1 cellular context compared by ENCODE assay signal in genomic region chr13:50940509-50940908, GRCh38.
TF ChIP-seq lines count a peak whose summit lies in the region.

No MANE protein-coding gene starts in this region.

TF ChIP-seq in HepG2, 621 proteins besides CTCF, POLR2A, EP300 and RAD21 (continued from another document):
- TF ChIP-seq IRF1 (CRISPR knock-in tag; IDR thresholded peaks at IDR 0.05; ENCODE audit: low read depth) (no peak), ZNF142 (CRISPR knock-in tag; IDR thresholded peaks at IDR 0.05) (no peak), PTBP1 (IDR thresholded peaks at IDR 0.05; ENCODE audit: low read depth, low read length, poor library complexity, severe bottlenecking) (no peak), HHEX (CRISPR knock-in tag; IDR thresholded peaks at IDR 0.05) (peak; percentile 56; the same call in 1 of the 2 replicates), EED (CRISPR knock-in tag; IDR thresholded peaks at IDR 0.05) (no peak), SMYD3 (CRISPR knock-in tag; IDR thresholded peaks at IDR 0.05) (0 out of 2 replicates have a peak, but pooled peaks have one; percentile 38), BCL6 (CRISPR knock-in tag; IDR thresholded peaks at IDR 0.05) (peak; percentile 71), ZNF576 (CRISPR knock-in tag; IDR thresholded peaks at IDR 0.05) (no peak), NFE2 (CRISPR knock-in tag; IDR thresholded peaks at IDR 0.05) (no peak), E2F2 (CRISPR knock-in tag; IDR thresholded peaks at IDR 0.05; ENCODE audit: borderline replicate concordance) (no peak), ATF5 (CRISPR knock-in tag; IDR thresholded peaks at IDR 0.05; ENCODE audit: low read depth) (no peak), NAIF1 (CRISPR knock-in tag; IDR thresholded peaks at IDR 0.05; ENCODE audit: borderline replicate concordance) (no peak), GTF2F1 (IDR thresholded peaks at IDR 0.05; ENCODE audit: low read length) (no peak), ZNF253 (CRISPR knock-in tag; IDR thresholded peaks at IDR 0.05; ENCODE audit: borderline replicate concordance) (no peak), AFF4 (CRISPR knock-in tag; IDR thresholded peaks at IDR 0.05) (no peak), ZNF580 (CRISPR knock-in tag; IDR thresholded peaks at IDR 0.05; ENCODE audit: borderline replicate concordance, low read depth) (no peak), BORCS8-MEF2B (CRISPR knock-in tag; IDR thresholded peaks at IDR 0.05) (no peak), TBL1XR1 (IDR thresholded peaks at IDR 0.05; ENCODE audit: borderline replicate concordance, low read length, partially characterized antibody) (no peak), POGZ (CRISPR knock-in tag; IDR thresholded peaks at IDR 0.05) (peak; percentile 68), MYC (CRISPR knock-in tag; IDR thresholded peaks at IDR 0.05; ENCODE audit: borderline replicate concordance) (no peak), ZNF362 (CRISPR knock-in tag; IDR thresholded peaks at IDR 0.05; ENCODE audit: borderline replicate concordance) (no peak), AGO2 (optimal IDR thresholded peaks at IDR 0.05; ENCODE audit: low read depth, low read length) (no peak), ZNF772 (CRISPR knock-in tag; IDR thresholded peaks at IDR 0.05) (no peak), EZH2 (conservative IDR thresholded peaks at IDR 0.05; ENCODE audit: low read depth, low read length) (no peak)
